Comparison of ENCODE assay signal across 8 cellular contexts in genomic region chr18:48541747-48542108, GRCh38. TPM values are rescaled to one million over a fixed set of nuclear protein-coding genes. Genes with fewer than 3 reads are reported as not detected.
DNase-seq lines count a peak whose midpoint lies in the region; ATAC-seq and TF ChIP-seq lines count a peak whose summit lies in the region.

No MANE protein-coding gene starts in this region.

- H3K4me1 Mint-ChIP-seq in Calu3 (ENCODE audit: low read depth, unreplicated experiment) (peaks cover 10% of the 10 kb centered on the region), T-helper 17 cell (peaks cover 20% of the 10 kb centered on the region), progenitor cell of endocrine pancreas (ENCODE audit: low read depth) (peaks cover 29% of the 10 kb centered on the region)

- H3K27ac Mint-ChIP-seq in Calu3 (ENCODE audit: unreplicated experiment): no peak overlapping the region
- H3K27ac Mint-ChIP-seq in T-helper 17 cell: no peak overlapping the region
- no peak overlapping the region for H3K27ac Mint-ChIP-seq in progenitor cell of endocrine pancreas

- CTCF ChIA-PET in Calu3 (lab: Charles Lee): no interaction called here

- no TSS peak for BruUV-seq in Calu3 (replicated peaks; lab: Mats Ljungman, UMichigan)

- H3K36me3 Mint-ChIP-seq in Calu3 (ENCODE audit: insufficient read depth, unreplicated experiment): peaks cover 33% of the 10 kb centered on the region
- H3K36me3 Mint-ChIP-seq in T-helper 17 cell (ENCODE audit: low read depth): no peaks in the 10 kb centered on the region
- no peaks in the 10 kb centered on the region for H3K36me3 Mint-ChIP-seq in progenitor cell of endocrine pancreas (ENCODE audit: insufficient read depth)

- H3K27me3 Mint-ChIP-seq in Calu3 (ENCODE audit: unreplicated experiment) (no peaks in the 10 kb centered on the region), T-helper 17 cell (peaks cover 16% of the 10 kb centered on the region), progenitor cell of endocrine pancreas (peaks cover 28% of the 10 kb centered on the region)

- in situ Hi-C loops in G401 (cut with HindIII; ENCODE audit: low sequenced_read_pairs): no loop called here

- ATAC-seq in T-helper 17 cell (no peak), GM18873 (IDR thresholded peaks at IDR 0.05; ENCODE audit: low FRiP score, unreplicated experiment) (no peak), GM21381 (IDR thresholded peaks at IDR 0.05; ENCODE audit: unreplicated experiment) (no peak)

- peak overlapping the region; percentile 87 for H3K4me3 ChIP-seq in fibroblast of mammary gland (ENCODE audit: control insufficient read depth, low read depth, low read length)

- peak overlapping the region; percentile 97 for H3K4me3 Mint-ChIP-seq in Calu3 (ENCODE audit: low read depth, unreplicated experiment)
- H3K4me3 Mint-ChIP-seq in T-helper 17 cell: peak overlapping the region; percentile 93
- H3K4me3 Mint-ChIP-seq in progenitor cell of endocrine pancreas (ENCODE audit: low read depth): peak overlapping the region; percentile 82

- no peaks in the 10 kb centered on the region for H3K9me3 Mint-ChIP-seq in Calu3 (ENCODE audit: low read depth, unreplicated experiment)
- H3K9me3 Mint-ChIP-seq in progenitor cell of endocrine pancreas (ENCODE audit: low read depth): no peaks in the 10 kb centered on the region

- intact Hi-C loops in Calu3 (cut with micrococcal nuclease; ENCODE audit: unreplicated experiment): loop anchor here (2.0 to 5.0 kb wide), 2 partner anchors 65 to 121 kb away; no protein-coding TSS in a partner anchor

- H3K9me3 ChIP-seq in T-helper 17 cell (ENCODE audit: control insufficient read depth, low read length, poor library complexity, severe bottlenecking): no peaks in the 10 kb centered on the region

- DNase-seq in Calu3: no peak
- no peak for DNase-seq in T-helper 17 cell
- DNase-seq in fibroblast of mammary gland (ENCODE audit: low read depth): no peak
- DNase-seq in progenitor cell of endocrine pancreas (ENCODE audit: low spot score, unreplicated experiment): no peak
- DNase-seq in G401 (ENCODE audit: low spot score): no peak
- no peak for DNase-seq in activated naive CD4-positive, alpha-beta T cell treated with Interleukin-2 at 50 U/mL for 16 hours

- no peak for TF ChIP-seq CTCF in Calu3 (IDR thresholded peaks at IDR 0.05; ENCODE audit: unreplicated experiment)
- TF ChIP-seq CTCF in fibroblast of mammary gland (conservative IDR thresholded peaks at IDR 0.05; ENCODE audit: control insufficient read depth, insufficient read depth, low read depth, low read length): no peak
- no peak for TF ChIP-seq CTCF in progenitor cell of endocrine pancreas (IDR thresholded peaks at IDR 0.05; ENCODE audit: unreplicated experiment)

RNA-seq across cellular contexts. Expression of gene CTIF, which starts 2.9 kb away (rescaled TPM):
- total RNA-seq in Calu3 (2022) (33.2 and 40.8 TPM in 2 replicates), T-helper 17 cell (1 to 10 TPM; 6.1 to 7.3 TPM), progenitor cell of endocrine pancreas (26.4 and 33.1 TPM in 2 replicates)
- total RNA-seq in G401 (2014; rRNA removed; shearing (Covaris generic)): 4.6 and 5.9 TPM in 2 replicates
